Comparison of ENCODE assay signal across 8 cellular contexts in genomic region chr1:43073490-43074230, GRCh38.
DNase-seq lines count a peak whose midpoint lies in the region; ATAC-seq, FAIRE-seq and TF ChIP-seq lines count a peak whose summit lies in the region.

No MANE protein-coding gene starts in this region.

- no peak overlapping the region for H3K27ac ChIP-seq in astrocyte (ENCODE audit: low read depth, low read length)
- H3K27ac ChIP-seq in hepatocyte = no peak overlapping the region
- no peak overlapping the region for H3K27ac ChIP-seq in gastrocnemius medialis

- H3K4me2 ChIP-seq in astrocyte (ENCODE audit: low read length) (no peak overlapping the region), hepatocyte (no peak overlapping the region)

- no peaks in the 10 kb centered on the region for H3K9me3 Mint-ChIP-seq in astrocyte (ENCODE audit: unreplicated experiment)

- H3K4me3 Mint-ChIP-seq in astrocyte (ENCODE audit: unreplicated experiment) = no peak overlapping the region

- in situ Hi-C loops in gastrocnemius medialis (cut with MboI; ENCODE audit: low sequenced_read_pairs in 4 of 4) = loop anchor here (5.0 to 25.0 kb wide), 8 partner anchors 161 to 936 kb away; partner anchors contain the start of genes TMEM269 (in 2 of the 4), C1orf50 (in 1 of the 4) and P3H1 (in 1 of the 4)

- intact Hi-C loops in gastrocnemius medialis (cut with DNase I; ENCODE audit: low total_unique reads) = loop anchor here (1.0 to 10.0 kb wide), 3 partner anchors 160 to 929 kb away; no protein-coding TSS in a partner anchor

- 25% methylated on average over 8 of the region's 8 CpGs for WGBS in hepatocyte (ENCODE audit: low lambda C conversion rate, missing lambda C conversion rate)

- no peaks in the 10 kb centered on the region for H4K20me1 ChIP-seq in astrocyte (ENCODE audit: insufficient read depth, low read length)
- H4K20me1 ChIP-seq in hepatocyte (ENCODE audit: insufficient read depth, poor library complexity, severe bottlenecking) = no peaks in the 10 kb centered on the region

- no peaks in the 10 kb centered on the region for H3K27me3 Mint-ChIP-seq in astrocyte (ENCODE audit: low read depth, unreplicated experiment)

- TF ChIP-seq CTCF in astrocyte (IDR thresholded peaks at IDR 0.05; ENCODE audit: insufficient read depth, low read depth, low read length) = peak; percentile 76
- TF ChIP-seq CTCF in hepatocyte (IDR thresholded peaks at IDR 0.05; ENCODE audit: poor library complexity) = peak; percentile 88
- TF ChIP-seq CTCF in gastrocnemius medialis (IDR thresholded peaks at IDR 0.05 in 4 of 5, conservative IDR thresholded peaks at IDR 0.05 in 1 of 5) = peak; percentile 78 to 89 (median 85)

- H3K79me2 ChIP-seq in astrocyte (ENCODE audit: insufficient read depth, low read length) (no peaks in the 10 kb centered on the region), hepatocyte (no peaks in the 10 kb centered on the region)

- H3K4me3 ChIP-seq in astrocyte (ENCODE audit: insufficient read depth, low read depth, low read length) (no peak overlapping the region), hepatocyte (no peak overlapping the region), gastrocnemius medialis (no peak overlapping the region)

- DNase-seq in NCI-H1417 (lab: John Stamatoyannopoulos, UW) (peak; percentile 56 to 84 (median 59)), NCI-H1417 treated with DMSO at 0.1 percent for 48 hours (lab: John Stamatoyannopoulos, UW) (no peak), NCI-H2029 (lab: John Stamatoyannopoulos, UW) (peak; percentile 75), T1000 (lab: John Stamatoyannopoulos, UW) (peak; percentile 53), astrocyte (ENCODE audit: low read depth) (peak; percentile 22), hepatocyte (ENCODE audit: low spot score) (peak; percentile 90), gastrocnemius medialis (peak; percentile 47 to 50)

- TF ChIP-seq POLR2A in gastrocnemius medialis (IDR thresholded peaks at IDR 0.05) = no peak

- no peak overlapping the region for H3K9ac ChIP-seq in astrocyte (ENCODE audit: low read length)

- H3K36me3 Mint-ChIP-seq in astrocyte (ENCODE audit: low read depth, unreplicated experiment) = no peaks in the 10 kb centered on the region

- no peaks in the 10 kb centered on the region for H3K9me2 ChIP-seq in hepatocyte (replicated peaks; ENCODE audit: insufficient read depth)

- H3K9me3 ChIP-seq in astrocyte (ENCODE audit: insufficient read depth, low read depth, low read length) = no peaks in the 10 kb centered on the region
- no peaks in the 10 kb centered on the region for H3K9me3 ChIP-seq in hepatocyte (ENCODE audit: low read depth)
- no peaks in the 10 kb centered on the region for H3K9me3 ChIP-seq in gastrocnemius medialis

- H3K27me3 ChIP-seq in astrocyte (ENCODE audit: insufficient read depth, low read length) = no peaks in the 10 kb centered on the region
- no peaks in the 10 kb centered on the region for H3K27me3 ChIP-seq in hepatocyte
- peaks cover 3 to 4% (median 4%) of the 10 kb centered on the region in 3 donors for H3K27me3 ChIP-seq in gastrocnemius medialis

- peak; percentile 92 for FAIRE-seq in astrocyte (lab: Jason Lieb, UNC)

- no peaks in the 10 kb centered on the region for H3K4me1 ChIP-seq in astrocyte (ENCODE audit: insufficient read depth, low read length)
- peaks cover 18% of the 10 kb centered on the region for H3K4me1 ChIP-seq in hepatocyte (ENCODE audit: insufficient read depth)
- H3K4me1 ChIP-seq in gastrocnemius medialis = no peaks in the 10 kb centered on the region

- H3K4me1 Mint-ChIP-seq in astrocyte (ENCODE audit: low read depth, unreplicated experiment) = peaks cover 8% of the 10 kb centered on the region

- ATAC-seq in gastrocnemius medialis (peak; percentile 63 to 85), HG02870 (IDR thresholded peaks at IDR 0.05; ENCODE audit: unreplicated experiment) (no peak)

- no peak overlapping the region for H3K27ac Mint-ChIP-seq in astrocyte (ENCODE audit: unreplicated experiment)

- H3K36me3 ChIP-seq in astrocyte (ENCODE audit: insufficient read depth, low read length) (no peaks in the 10 kb centered on the region), hepatocyte (replicated peaks; ENCODE audit: insufficient read depth, low read depth) (no peaks in the 10 kb centered on the region), gastrocnemius medialis (no peaks in the 10 kb centered on the region)

- no peak overlapping the region for H2AFZ ChIP-seq in astrocyte (ENCODE audit: low read depth, low read length)
- H2AFZ ChIP-seq in hepatocyte = no peak overlapping the region
